21 cellular contexts compared by ENCODE assay signal in the genomic region with DNA sequence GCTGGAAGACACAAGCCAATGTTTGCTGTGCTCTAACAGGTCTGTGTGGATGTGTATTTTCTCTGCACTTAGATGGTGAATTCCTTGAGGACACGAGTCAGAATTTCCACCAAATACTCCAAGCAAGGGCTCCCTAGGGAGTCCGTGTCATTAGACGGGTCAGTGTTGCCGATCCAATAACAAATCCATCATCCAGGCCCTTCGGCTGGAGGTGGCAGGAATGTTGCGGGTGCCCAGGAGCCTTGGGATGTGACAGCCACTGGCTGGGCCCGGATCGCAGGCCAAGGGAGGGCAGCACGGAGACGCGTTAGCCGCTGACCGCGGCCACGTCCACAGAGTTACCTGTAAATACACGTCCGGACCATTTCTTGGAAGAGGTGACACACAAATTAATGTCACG.
DNase-seq lines count a peak whose midpoint lies in the region; ATAC-seq and TF ChIP-seq lines count a peak whose summit lies in the region.
"Had no signal": no experiment of that assay in that cellular context is flagged by ENCODE, and none has a peak within 500 bp of the region (broad histone marks: within the 10 kb centered on the region; RNA-seq: fewer than 3 reads in every experiment).

No MANE protein-coding gene starts in this region.

- H3K4me1 Mint-ChIP-seq in WTC11 (peaks cover 31% of the 10 kb centered on the region), endothelial cell (ENCODE audit: unreplicated experiment) (peaks cover 41% of the 10 kb centered on the region), Caco-2 (ENCODE audit: low read depth, unreplicated experiment) (peaks cover 6% of the 10 kb centered on the region)
- H3K4me1 Mint-ChIP-seq: IgD-negative memory B cell had no signal

- no TSS peak for BruUV-seq in Caco-2 (replicated peaks; lab: Mats Ljungman, UMichigan)

- ATAC-seq in WTC11 (no peak), sciatic nerve (peak; percentile 32)
- no peak for ATAC-seq in activated CD4-positive, CD25-positive, alpha-beta regulatory T cell treated with anti-CD3 and anti-CD28 coated beads, Interleukin-2, amount 50 U/mL, for 24 hours
- ATAC-seq: HCT116 had no signal

- H3K4me1 ChIP-seq in Caco-2 = no peaks in the 10 kb centered on the region
- H3K4me1 ChIP-seq in uterus = no peaks in the 10 kb centered on the region

- DNase-seq in WTC11 (ENCODE audit: low spot score) (no peak), endothelial cell (ENCODE audit: low spot score) (no peak), mesenteric fat pad (ENCODE audit: low spot score) (peak; percentile 45), sciatic nerve (ENCODE audit: low spot score) (no peak), Caco-2 (no peak), SHP77 (lab: John Stamatoyannopoulos, UW) (no peak), uterus (no peak)
- DNase-seq: CD8-positive, alpha-beta memory T cell; GOT3; NCI-H1092 treated with DMSO at 0.1 percent for 48 hours; NCI-H1436 treated with DMSO at 0.1 percent for 48 hours; NCI-H187 treated with DMSO at 0.1 percent for 48 hours; NCI-H2171 treated with DMSO at 0.1 percent for 48 hours; NCI-H524; NCI-H774; SK-N-SH had no signal

- H3K9me3 ChIP-seq in Caco-2 (0 out of 2 replicates have a peak, but pooled peaks cover 3% of the 10 kb centered on the region), uterus (no peaks in the 10 kb centered on the region)
- H3K9me3 ChIP-seq: SK-N-SH had no signal

- 0 out of 2 replicates have a peak, but pooled peaks cover 4% of the 10 kb centered on the region for H3K27me3 Mint-ChIP-seq in WTC11 (ENCODE audit: low read depth)
- H3K27me3 Mint-ChIP-seq in endothelial cell (ENCODE audit: unreplicated experiment) = peaks cover 15% of the 10 kb centered on the region
- H3K27me3 Mint-ChIP-seq in Caco-2 (ENCODE audit: insufficient read depth, unreplicated experiment) = peaks cover 8% of the 10 kb centered on the region

- no peak for TF ChIP-seq POLR2A in uterus (IDR thresholded peaks at IDR 0.05)

- no peaks in the 10 kb centered on the region for H3K36me3 ChIP-seq in Caco-2 (ENCODE audit: control insufficient read depth, insufficient read depth, low read length)
- no peaks in the 10 kb centered on the region for H3K36me3 ChIP-seq in uterus

- CTCF ChIA-PET in WTC11 (lab: Charles Lee) (interaction anchor here (1.3 to 3.2 kb wide), 6 partner anchors 14 to 133 kb away, joined by 4 to 32 read pairs (median 7); no protein-coding TSS in a partner anchor), Caco-2 (lab: Charles Lee) (no interaction called here)

- intact Hi-C loops in sciatic nerve (cut with DNase I) = no loop called here
- intact Hi-C loops in Caco-2 (cut with micrococcal nuclease; ENCODE audit: unreplicated experiment) = no loop called here
- intact Hi-C loops in uterus (cut with DNase I; ENCODE audit: low total_unique reads) = no loop called here

- H3K27me3 ChIP-seq in Caco-2 (replicated peaks; ENCODE audit: control insufficient read depth, insufficient read depth, low read length) = no peaks in the 10 kb centered on the region
- no peaks in the 10 kb centered on the region for H3K27me3 ChIP-seq in uterus

- H3K4me3 Mint-ChIP-seq in WTC11 (no peak overlapping the region), endothelial cell (ENCODE audit: unreplicated experiment) (peak overlapping the region; percentile 62), Caco-2 (ENCODE audit: unreplicated experiment) (no peak overlapping the region)
- H3K4me3 Mint-ChIP-seq: CD14-positive monocyte; CD8-positive, alpha-beta memory T cell; IgD-negative memory B cell had no signal

- H3K36me3 Mint-ChIP-seq in WTC11 (peaks cover 2% of the 10 kb centered on the region), endothelial cell (ENCODE audit: low read depth, unreplicated experiment) (peaks cover 7% of the 10 kb centered on the region), Caco-2 (ENCODE audit: insufficient read depth, unreplicated experiment) (no peaks in the 10 kb centered on the region)
- H3K36me3 Mint-ChIP-seq: CD14-positive monocyte had no signal

- no peak overlapping the region for H3K4me3 ChIP-seq in Caco-2 (ENCODE audit: low read depth, low read length)
- H3K4me3 ChIP-seq in uterus = no peak overlapping the region

- TF ChIP-seq CTCF in WTC11 (IDR thresholded peaks at IDR 0.05) (no peak), endothelial cell (IDR thresholded peaks at IDR 0.05; ENCODE audit: unreplicated experiment) (no peak), Caco-2 (IDR thresholded peaks at IDR 0.05; ENCODE audit: insufficient read depth in 1 of 2, low read depth in 1 of 2, low read length in 1 of 2, severe bottlenecking in 1 of 2, unreplicated experiment in 1 of 2) (no peak), uterus (IDR thresholded peaks at IDR 0.05) (no peak)

- H3K9me3 Mint-ChIP-seq in WTC11 (peaks cover 3% of the 10 kb centered on the region), endothelial cell (ENCODE audit: unreplicated experiment) (no peaks in the 10 kb centered on the region), Caco-2 (ENCODE audit: unreplicated experiment) (peaks cover 10% of the 10 kb centered on the region)

- POLR2A ChIA-PET in WTC11 (lab: Charles Lee) = no interaction called here
- POLR2A ChIA-PET in Caco-2 (lab: Charles Lee) = no interaction called here

- H3K27ac Mint-ChIP-seq in WTC11 = peak overlapping the region; percentile 17
- H3K27ac Mint-ChIP-seq in endothelial cell (ENCODE audit: unreplicated experiment) = peak overlapping the region; percentile 93
- no peak overlapping the region for H3K27ac Mint-ChIP-seq in Caco-2 (ENCODE audit: unreplicated experiment)
- H3K27ac Mint-ChIP-seq: CD14-positive monocyte; CD8-positive, alpha-beta memory T cell; IgD-negative memory B cell had no signal

- H3K27ac ChIP-seq in uterus = no peak overlapping the region
- H3K27ac ChIP-seq: HL-60 had no signal

TF ChIP-seq in WTC11, 78 proteins besides CTCF, POLR2A, EP300 and RAD21:
- TF ChIP-seq MXD4 (CRISPR knock-in tag; IDR thresholded peaks at IDR 0.05; ENCODE audit: borderline replicate concordance) = no peak
- TF ChIP-seq FOXP4 (CRISPR knock-in tag; IDR thresholded peaks at IDR 0.05) = no peak
- no peak for TF ChIP-seq NR2C2 (CRISPR knock-in tag; IDR thresholded peaks at IDR 0.05)
- no peak for TF ChIP-seq GRHL2 (CRISPR knock-in tag; IDR thresholded peaks at IDR 0.05; ENCODE audit: insufficient replicate concordance, severe bottlenecking)
